ENCODE assay signal across 39 cellular contexts in the genomic region with DNA sequence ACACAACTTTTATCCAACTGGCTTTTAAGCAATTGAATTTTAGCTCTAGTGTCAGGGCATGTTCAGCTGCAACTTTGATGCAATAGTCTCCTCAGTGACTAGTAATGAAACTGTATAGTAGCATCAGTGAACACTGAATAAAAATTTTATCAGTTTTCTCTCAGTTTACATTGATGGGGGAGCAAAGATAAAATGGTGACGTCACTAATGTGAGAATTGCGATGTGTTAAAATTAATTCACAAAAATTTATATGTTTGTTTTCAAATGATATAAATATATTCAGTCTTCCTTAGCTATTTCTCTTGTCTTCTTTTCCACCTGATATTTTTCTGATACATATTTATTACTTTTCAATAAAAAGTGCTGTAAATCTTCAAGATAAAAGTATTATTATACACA.
"Had no signal": no experiment of that assay in that cellular context is flagged by ENCODE, and none has a peak within 500 bp of the region (broad histone marks: within the 10 kb centered on the region; RNA-seq: fewer than 3 reads in every experiment).

No MANE protein-coding gene starts in this region.

- H3K27ac Mint-ChIP-seq: activated naive CD4-positive, alpha-beta T cell treated with anti-CD3 and anti-CD28 coated beads for 36 hours; activated naive CD4-positive, alpha-beta T cell treated with anti-CD3 and anti-CD28 coated beads, Interleukin-2, amount 10 ng/mL, durations not matched to agents 7 days and 5 days; activated naive CD4-positive, alpha-beta T cell treated with anti-CD3 and anti-CD28 coated beads, Interleukin-2, amount 50 U/mL, for 24 hours; activated naive CD4-positive, alpha-beta T cell treated with anti-CD3 and anti-CD28 coated beads, Interleukin-2, amount 50 U/mL, for 72 hours; activated naive CD8-positive, alpha-beta T cell; activated naive CD8-positive, alpha-beta T cell treated with anti-CD3 and anti-CD28 coated beads for 36 hours; activated naive CD8-positive, alpha-beta T cell treated with anti-CD3 and anti-CD28 coated beads, Interleukin-2, amount 10 ng/mL, durations not matched to agents 7 days and 5 days; activated naive CD8-positive, alpha-beta T cell treated with anti-CD3 and anti-CD28 coated beads, Interleukin-2, amount 50 U/mL, for 24 hours; activated T-cell treated with anti-CD3 and anti-CD28 coated beads, Interleukin-2, amount 50 U/mL, for 24 hours; activated T-cell treated with anti-CD3 and anti-CD28 coated beads, Interleukin-2, amount 50 U/mL, for 72 hours; activated T-helper 1 cell treated with anti-CD3 and anti-CD28 coated beads, Interleukin-12 subunit alpha, Interleukin-12 subunit beta, Interleukin-2, Interleukin-4 antibody, amounts not matched to agents 30 ng/mL and 10 ng/mL and 1 ng/mL, durations not matched to agents 14 hours and 24 hours and 36 hours; activated T-helper 17 cell treated with anti-CD3 and anti-CD28 coated beads, Interleukin-2, amount 50 U/mL, for 72 hours; activated T-helper 2 cell treated with anti-CD3 and anti-CD28 coated beads, Interferon-gamma antibody, Interleukin-2, Interleukin-4, amounts not matched to agents 10 μg/mL and 5 μg/mL and 100 μg/mL, durations not matched to agents 14 hours and 24 hours and 36 hours; brain had no signal

- H3K36me3 Mint-ChIP-seq: activated naive CD4-positive, alpha-beta T cell treated with anti-CD3 and anti-CD28 coated beads, Interleukin-2, amount 10 ng/mL, durations not matched to agents 7 days and 5 days; activated naive CD4-positive, alpha-beta T cell treated with anti-CD3 and anti-CD28 coated beads, Interleukin-2, amount 50 U/mL, for 24 hours; activated naive CD4-positive, alpha-beta T cell treated with anti-CD3 and anti-CD28 coated beads, Interleukin-2, amount 50 U/mL, for 72 hours; activated naive CD8-positive, alpha-beta T cell; activated naive CD8-positive, alpha-beta T cell treated with anti-CD3 and anti-CD28 coated beads for 36 hours; activated naive CD8-positive, alpha-beta T cell treated with anti-CD3 and anti-CD28 coated beads, Interleukin-2, amount 10 ng/mL, durations not matched to agents 7 days and 5 days; brain had no signal

- H3K9me3 ChIP-seq: adrenal gland, ascending aorta, body of pancreas, breast epithelium had no signal

- H3K36me3 ChIP-seq: adrenal gland, ascending aorta, brain microvascular endothelial cell, breast epithelium, cardiac muscle cell had no signal

- FAIRE-seq: astrocyte, bronchial epithelial cell had no signal

- H3K4me3 ChIP-seq: adrenal gland, ascending aorta, body of pancreas, breast epithelium, cardiac muscle cell had no signal

- DNase-seq: activated effector memory CD4-positive, alpha-beta T cell treated with anti-CD3 and anti-CD28 coated beads, Interleukin-2, amount 50 U/mL, for 16 hours; activated effector memory CD4-positive, alpha-beta T cell treated with Interleukin-2 at 50 U/mL for 16 hours; activated gamma-delta T cell; activated gamma-delta T cell treated with Interleukin-2 at 50 U/mL for 16 hours; activated naive CD4-positive, alpha-beta T cell; activated naive CD4-positive, alpha-beta T cell treated with anti-CD3 and anti-CD28 coated beads for 36 hours; activated naive CD4-positive, alpha-beta T cell treated with anti-CD3 and anti-CD28 coated beads, Interleukin-2, amount 10 ng/mL, durations not matched to agents 7 days and 5 days; activated naive CD4-positive, alpha-beta T cell treated with anti-CD3 and anti-CD28 coated beads, Interleukin-2, amount 50 U/mL, for 16 hours; activated naive CD4-positive, alpha-beta T cell treated with Interleukin-2 at 50 U/mL for 16 hours; activated naive CD8-positive, alpha-beta T cell treated with anti-CD3 and anti-CD28 coated beads for 36 hours; activated naive CD8-positive, alpha-beta T cell treated with anti-CD3 and anti-CD28 coated beads, Interleukin-2, amount 10 ng/mL, durations not matched to agents 7 days and 5 days; activated naive CD8-positive, alpha-beta T cell treated with anti-CD3 and anti-CD28 coated beads, Interleukin-2, amount 50 U/mL, for 24 hours; activated T-cell treated with anti-CD3 and anti-CD28 coated beads, Interleukin-2, amount 50 U/mL, for 24 hours; activated T-cell treated with anti-CD3 and anti-CD28 coated beads, Interleukin-2, amount 50 U/mL, for 4 hours; activated T-cell treated with anti-CD3 and anti-CD28 coated beads, Interleukin-2, amount 50 U/mL, for 48 hours; activated T-cell treated with anti-CD3 and anti-CD28 coated beads, Interleukin-2, amount 50 U/mL, for 72 hours; adrenal gland; amniotic stem cell; amygdala; anterior cingulate cortex; aorta; body of pancreas; brain microvascular endothelial cell; caudate nucleus; central memory CD4-positive, alpha-beta T cell; cerebellar nuclear complex had no signal

- H3K27me3 ChIP-seq: adrenal gland, ascending aorta, body of pancreas, brain microvascular endothelial cell, breast epithelium, cardiac muscle cell had no signal

- H3K4me1 Mint-ChIP-seq: activated naive CD4-positive, alpha-beta T cell treated with anti-CD3 and anti-CD28 coated beads, Interleukin-2, amount 10 ng/mL, durations not matched to agents 7 days and 5 days; activated naive CD4-positive, alpha-beta T cell treated with anti-CD3 and anti-CD28 coated beads, Interleukin-2, amount 50 U/mL, for 24 hours; activated naive CD8-positive, alpha-beta T cell treated with anti-CD3 and anti-CD28 coated beads for 36 hours; activated naive CD8-positive, alpha-beta T cell treated with anti-CD3 and anti-CD28 coated beads, Interleukin-2, amount 10 ng/mL, durations not matched to agents 7 days and 5 days; activated naive CD8-positive, alpha-beta T cell treated with anti-CD3 and anti-CD28 coated beads, Interleukin-2, amount 50 U/mL, for 24 hours; activated T-helper 17 cell treated with anti-CD3 and anti-CD28 coated beads, Interleukin-2, amount 50 U/mL, for 72 hours; brain; central memory CD8-positive, alpha-beta T cell had no signal

- H3K27ac ChIP-seq: adrenal gland, ascending aorta, body of pancreas, brain microvascular endothelial cell, breast epithelium, cardiac muscle cell had no signal

- H3K27me3 Mint-ChIP-seq: activated naive CD4-positive, alpha-beta T cell treated with anti-CD3 and anti-CD28 coated beads, Interleukin-2, amount 10 ng/mL, durations not matched to agents 7 days and 5 days; activated naive CD4-positive, alpha-beta T cell treated with anti-CD3 and anti-CD28 coated beads, Interleukin-2, amount 50 U/mL, for 24 hours; activated naive CD8-positive, alpha-beta T cell; activated naive CD8-positive, alpha-beta T cell treated with anti-CD3 and anti-CD28 coated beads for 36 hours; activated naive CD8-positive, alpha-beta T cell treated with anti-CD3 and anti-CD28 coated beads, Interleukin-2, amount 10 ng/mL, durations not matched to agents 7 days and 5 days; activated naive CD8-positive, alpha-beta T cell treated with anti-CD3 and anti-CD28 coated beads, Interleukin-2, amount 50 U/mL, for 24 hours; activated T-cell treated with anti-CD3 and anti-CD28 coated beads, Interleukin-2, amount 50 U/mL, for 24 hours; activated T-helper 17 cell treated with anti-CD3 and anti-CD28 coated beads, Interleukin-2, amount 50 U/mL, for 72 hours; brain; central memory CD8-positive, alpha-beta T cell had no signal

- H3K4me3 Mint-ChIP-seq: activated naive CD4-positive, alpha-beta T cell treated with anti-CD3 and anti-CD28 coated beads for 36 hours; activated naive CD4-positive, alpha-beta T cell treated with anti-CD3 and anti-CD28 coated beads, Interleukin-2, amount 10 ng/mL, durations not matched to agents 7 days and 5 days; activated naive CD4-positive, alpha-beta T cell treated with anti-CD3 and anti-CD28 coated beads, Interleukin-2, amount 50 U/mL, for 24 hours; activated naive CD8-positive, alpha-beta T cell; activated naive CD8-positive, alpha-beta T cell treated with anti-CD3 and anti-CD28 coated beads for 36 hours; activated naive CD8-positive, alpha-beta T cell treated with anti-CD3 and anti-CD28 coated beads, Interleukin-2, amount 10 ng/mL, durations not matched to agents 7 days and 5 days; activated naive CD8-positive, alpha-beta T cell treated with anti-CD3 and anti-CD28 coated beads, Interleukin-2, amount 50 U/mL, for 24 hours; activated T-cell treated with anti-CD3 and anti-CD28 coated beads, Interleukin-2, amount 50 U/mL, for 24 hours; activated T-cell treated with anti-CD3 and anti-CD28 coated beads, Interleukin-2, amount 50 U/mL, for 4 hours; activated T-cell treated with anti-CD3 and anti-CD28 coated beads, Interleukin-2, amount 50 U/mL, for 72 hours; activated T-helper 1 cell treated with anti-CD3 and anti-CD28 coated beads, Interleukin-12 subunit alpha, Interleukin-12 subunit beta, Interleukin-2, Interleukin-4 antibody, amounts not matched to agents 30 ng/mL and 10 ng/mL and 1 ng/mL, durations not matched to agents 14 hours and 24 hours and 36 hours; activated T-helper 17 cell treated with anti-CD3 and anti-CD28 coated beads, Interleukin-2, amount 50 U/mL, for 72 hours; brain; central memory CD8-positive, alpha-beta T cell had no signal

- ATAC-seq: activated naive CD4-positive, alpha-beta T cell treated with anti-CD3 and anti-CD28 coated beads, Interleukin-2, amount 50 U/mL, for 72 hours; activated naive CD8-positive, alpha-beta T cell treated with anti-CD3 and anti-CD28 coated beads, Interleukin-2, amount 50 U/mL, for 24 hours; activated T-cell treated with anti-CD3 and anti-CD28 coated beads, Interleukin-2, amount 50 U/mL, for 4 hours; activated T-cell treated with anti-CD3 and anti-CD28 coated beads, Interleukin-2, amount 50 U/mL, for 72 hours; activated T-helper 17 cell treated with anti-CD3 and anti-CD28 coated beads, Interleukin-2, amount 50 U/mL, for 72 hours; body of pancreas had no signal

- H3K4me1 ChIP-seq: adrenal gland, ascending aorta, body of pancreas, breast epithelium had no signal

- H3K9me3 Mint-ChIP-seq: activated naive CD4-positive, alpha-beta T cell treated with anti-CD3 and anti-CD28 coated beads for 36 hours; activated naive CD4-positive, alpha-beta T cell treated with anti-CD3 and anti-CD28 coated beads, Interleukin-2, amount 10 ng/mL, durations not matched to agents 7 days and 5 days; activated naive CD4-positive, alpha-beta T cell treated with anti-CD3 and anti-CD28 coated beads, Interleukin-2, amount 50 U/mL, for 72 hours; activated naive CD8-positive, alpha-beta T cell treated with anti-CD3 and anti-CD28 coated beads for 36 hours; activated naive CD8-positive, alpha-beta T cell treated with anti-CD3 and anti-CD28 coated beads, Interleukin-2, amount 10 ng/mL, durations not matched to agents 7 days and 5 days; activated naive CD8-positive, alpha-beta T cell treated with anti-CD3 and anti-CD28 coated beads, Interleukin-2, amount 50 U/mL, for 24 hours; activated T-cell treated with anti-CD3 and anti-CD28 coated beads, Interleukin-2, amount 50 U/mL, for 72 hours; activated T-helper 1 cell treated with anti-CD3 and anti-CD28 coated beads, Interleukin-12 subunit alpha, Interleukin-12 subunit beta, Interleukin-2, Interleukin-4 antibody, amounts not matched to agents 30 ng/mL and 10 ng/mL and 1 ng/mL, durations not matched to agents 14 hours and 24 hours and 36 hours; activated T-helper 2 cell treated with anti-CD3 and anti-CD28 coated beads, Interferon-gamma antibody, Interleukin-2, Interleukin-4, amounts not matched to agents 10 μg/mL and 5 μg/mL and 100 μg/mL, durations not matched to agents 14 hours and 24 hours and 36 hours; central memory CD8-positive, alpha-beta T cell had no signal
